In genomic region chr3:130255442-130255841, GRCh38 we compare ENCODE assay signal across 28 cellular contexts.
"Had no signal": no experiment of that assay in that cellular context is flagged by ENCODE, and none has a peak within 500 bp of the region (broad histone marks: within the 10 kb centered on the region; RNA-seq: fewer than 3 reads in every experiment).

No MANE protein-coding gene starts in this region.

- H3K27ac ChIP-seq: colonic mucosa, coronary artery, dorsolateral prefrontal cortex, epithelial cell of prostate, esophagus muscularis mucosa, esophagus squamous epithelium, foreskin keratinocyte, gastrocnemius medialis, gastroesophageal sphincter, heart left ventricle, heart right ventricle had no signal

- H3K4me3 ChIP-seq: colonic mucosa, coronary artery, dorsolateral prefrontal cortex, esophagus muscularis mucosa, esophagus squamous epithelium, gastrocnemius medialis, gastroesophageal sphincter, heart left ventricle, heart right ventricle had no signal

- DNase-seq: colonic mucosa; cortex of kidney; dermis blood vessel endothelial cell; dorsolateral prefrontal cortex; effector CD4-positive, alpha-beta T cell; effector CD8-positive, alpha-beta T cell; effector memory CD4-positive, alpha-beta T cell; effector memory CD8-positive, alpha-beta T cell; endodermal cell; erythroblast; esophagus squamous epithelium; foreskin fibroblast; foreskin keratinocyte; foreskin melanocyte; gastrocnemius medialis; glutamatergic neuron; head of caudate nucleus; heart left ventricle; heart right ventricle had no signal

- H3K36me3 ChIP-seq: colonic mucosa, esophagus muscularis mucosa, esophagus squamous epithelium, gastrocnemius medialis, gastroesophageal sphincter, heart left ventricle, heart right ventricle had no signal

- H3K9me3 ChIP-seq: colonic mucosa, esophagus muscularis mucosa, esophagus squamous epithelium, gastrocnemius medialis, gastroesophageal sphincter, heart left ventricle, heart right ventricle had no signal

- FAIRE-seq: colon, endometrium, endothelial cell of umbilical vein, frontal cortex had no signal

- H3K27me3 ChIP-seq: colonic mucosa, esophagus muscularis mucosa, esophagus squamous epithelium, gastrocnemius medialis, gastroesophageal sphincter, heart right ventricle had no signal

- H3K4me1 ChIP-seq: colonic mucosa, foreskin keratinocyte, gastrocnemius medialis had no signal

- ATAC-seq: effector memory CD8-positive, alpha-beta T cell; esophagus mucosa; foreskin keratinocyte; gastrocnemius medialis; gastroesophageal sphincter; heart left ventricle; heart right ventricle had no signal
